In genomic region chr6:30259140-30260035, GRCh38 we compare ENCODE assay signal across 8 cellular contexts. TPM values are rescaled to one million over a fixed set of nuclear protein-coding genes. Genes with fewer than 3 reads are reported as not detected.
DNase-seq lines count a peak whose midpoint lies in the region; ATAC-seq and TF ChIP-seq lines count a peak whose summit lies in the region.

No MANE protein-coding gene starts in this region.

- no peaks in the 10 kb centered on the region for H3K36me3 ChIP-seq in Panc1 (ENCODE audit: control insufficient read depth, insufficient read depth, low read length)

- POLR2A ChIA-PET in Panc1 (lab: Charles Lee) = interaction anchor here (0.7 kb wide), 1 partner anchor 51 kb away, joined by 3 read pairs; no protein-coding TSS in a partner anchor

- peaks cover 17% of the 10 kb centered on the region for H3K36me3 Mint-ChIP-seq in nephron progenitor cell (ENCODE audit: low read depth)
- H3K36me3 Mint-ChIP-seq in stimulated activated naive CD8-positive, alpha-beta T cell treated with anti-CD3 and anti-CD28 coated beads, Interleukin-15, Interleukin-2, amounts not matched to agents 100 ng/mL and 50 ng/mL, for 24 hours (ENCODE audit: low read depth) = peaks cover 27% of the 10 kb centered on the region

- H3K9me3 Mint-ChIP-seq in nephron progenitor cell = no peaks in the 10 kb centered on the region
- H3K9me3 Mint-ChIP-seq in stimulated activated naive CD8-positive, alpha-beta T cell treated with anti-CD3 and anti-CD28 coated beads, Interleukin-15, Interleukin-2, amounts not matched to agents 100 ng/mL and 50 ng/mL, for 24 hours = no peaks in the 10 kb centered on the region

- no peaks in the 10 kb centered on the region for H3K27me3 ChIP-seq in Panc1 (ENCODE audit: control insufficient read depth, insufficient read depth, low read length)

- peak; percentile 62 for TF ChIP-seq CTCF in Panc1 (IDR thresholded peaks at IDR 0.05)
- peak; percentile 26 for TF ChIP-seq CTCF in fibroblast of villous mesenchyme (IDR thresholded peaks at IDR 0.05; ENCODE audit: insufficient read depth, low read depth, low read length)
- no peak for TF ChIP-seq CTCF in nephron progenitor cell (IDR thresholded peaks at IDR 0.05)

- DNase-seq in CD1c-positive myeloid dendritic cell (ENCODE audit: extremely low spot score) (peak; percentile 83), Panc1 (ENCODE audit: low read depth, low spot score) (peak; percentile 64), fibroblast of villous mesenchyme (ENCODE audit: low read depth) (peak; percentile 75), nephron progenitor cell (peak; percentile 80)
- peak; percentile 44 for DNase-seq in activated T-helper 9 cell treated with anti-CD3 and anti-CD28 coated beads, Interleukin-2, amount 50 U/mL, for 16 hours (ENCODE audit: low read depth)

- BruUV-seq in Panc1 (replicated peaks; lab: Mats Ljungman, UMichigan) = no TSS peak

- ATAC-seq in GM19324 (IDR thresholded peaks at IDR 0.05; ENCODE audit: low FRiP score, unreplicated experiment) (peak; percentile 79), HG03469 (IDR thresholded peaks at IDR 0.05; ENCODE audit: unreplicated experiment) (peak; percentile 82), Panc1 (peak; percentile 97)

- H3K27ac ChIP-seq in Panc1 (ENCODE audit: low read length) = peak overlapping the region; percentile 72

- H3K4me1 ChIP-seq in Panc1 (ENCODE audit: control insufficient read depth, insufficient read depth, low read length) = peaks cover 4% of the 10 kb centered on the region; the same call in 1 of the 2 replicates

- peaks cover 67% of the 10 kb centered on the region for H3K27me3 Mint-ChIP-seq in nephron progenitor cell (ENCODE audit: low read depth, poor library complexity)
- peaks cover 4% of the 10 kb centered on the region for H3K27me3 Mint-ChIP-seq in stimulated activated naive CD8-positive, alpha-beta T cell treated with anti-CD3 and anti-CD28 coated beads, Interleukin-15, Interleukin-2, amounts not matched to agents 100 ng/mL and 50 ng/mL, for 24 hours

- peaks cover 5% of the 10 kb centered on the region for H3K4me1 Mint-ChIP-seq in nephron progenitor cell
- H3K4me1 Mint-ChIP-seq in stimulated activated naive CD8-positive, alpha-beta T cell treated with anti-CD3 and anti-CD28 coated beads, Interleukin-15, Interleukin-2, amounts not matched to agents 100 ng/mL and 50 ng/mL, for 24 hours (ENCODE audit: low read depth) = peaks cover 19% of the 10 kb centered on the region

- peak overlapping the region; percentile 81 to 91 for H3K4me3 ChIP-seq in Panc1 (ENCODE audit: low read depth in 2 of 2, low read length in 2 of 2)
- H3K4me3 ChIP-seq in fibroblast of villous mesenchyme (ENCODE audit: low read depth, low read length) = peak overlapping the region; percentile 82

- no peaks in the 10 kb centered on the region for H3K9me3 ChIP-seq in Panc1 (ENCODE audit: control insufficient read depth, insufficient read depth, low read depth, low read length)

- no peak overlapping the region for H3K27ac Mint-ChIP-seq in nephron progenitor cell
- H3K27ac Mint-ChIP-seq in stimulated activated naive CD8-positive, alpha-beta T cell treated with anti-CD3 and anti-CD28 coated beads, Interleukin-15, Interleukin-2, amounts not matched to agents 100 ng/mL and 50 ng/mL, for 24 hours = peak overlapping the region; percentile 72

- in situ Hi-C loops in Panc1 (cut with HindIII; ENCODE audit: low pct_unique_long_range_greater_than_20kb, low sequenced_read_pairs) = no loop called here

- CTCF ChIA-PET in Panc1 (lab: Charles Lee) = interaction anchor here (1.4 kb wide), 1 partner anchor 156 kb away, joined by 3 read pairs; no protein-coding TSS in a partner anchor

- intact Hi-C loops in Panc1 (cut with micrococcal nuclease; ENCODE audit: unreplicated experiment) = no loop called here

- H3K4me3 Mint-ChIP-seq in nephron progenitor cell = peak overlapping the region; percentile 84
- H3K4me3 Mint-ChIP-seq in stimulated activated naive CD8-positive, alpha-beta T cell treated with anti-CD3 and anti-CD28 coated beads, Interleukin-15, Interleukin-2, amounts not matched to agents 100 ng/mL and 50 ng/mL, for 24 hours = peak overlapping the region; percentile 87

RNA-seq across cellular contexts. Expression of gene TRIM26, which starts 46.2 kb away (rescaled TPM):
- total RNA-seq in Panc1 (2021; ENCODE audit: unreplicated experiment) = 44.8 TPM
- polyA plus RNA-seq in Panc1 (2012; ENCODE audit: insufficient read length) = 32.5 TPM
- 20.9 and 21.2 TPM in 2 replicates for total RNA-seq in fibroblast of villous mesenchyme

Comparison
In these comparisons a context has a peak if more than half of its experiments do, and no peak if none do; other contexts are left out.
1. Peak in every context shown above with its lines: DNase-seq, ATAC-seq, H3K4me3 ChIP-seq and H3K27ac ChIP-seq.